ENCODE assay signal across 2 cellular contexts in the genomic region with DNA sequence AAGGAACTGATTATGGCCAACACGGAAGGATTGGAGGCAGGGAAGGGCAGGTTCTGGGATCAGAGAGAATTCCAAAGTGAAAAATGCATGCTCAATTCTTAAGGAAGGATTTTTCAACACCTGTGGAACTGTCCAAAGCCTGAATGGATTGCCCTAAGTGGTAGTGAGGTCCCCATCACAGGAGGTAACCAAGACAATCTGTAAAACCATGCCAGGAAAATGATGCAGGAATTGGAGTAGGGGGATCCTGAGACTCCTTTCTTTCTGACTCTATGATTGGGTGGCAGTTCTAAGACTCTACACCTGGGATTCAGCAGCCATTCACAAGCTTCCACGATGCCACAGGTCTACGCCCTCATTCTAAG.
A peak's percentile ranks its signal among the peaks of the same experiment; 100 is the strongest.
TF ChIP-seq lines count a peak whose summit lies in the region.

No MANE protein-coding gene starts in this region.

TF ChIP-seq in HEK293, 187 proteins besides CTCF, POLR2A, EP300 and RAD21 (continued from another document):
- TF ChIP-seq ZNF580 (tag by site-specific recombination; IDR thresholded peaks at IDR 0.05), result peak; percentile 62; the same call in 1 of the 2 replicates
- TF ChIP-seq, protein P1, sequence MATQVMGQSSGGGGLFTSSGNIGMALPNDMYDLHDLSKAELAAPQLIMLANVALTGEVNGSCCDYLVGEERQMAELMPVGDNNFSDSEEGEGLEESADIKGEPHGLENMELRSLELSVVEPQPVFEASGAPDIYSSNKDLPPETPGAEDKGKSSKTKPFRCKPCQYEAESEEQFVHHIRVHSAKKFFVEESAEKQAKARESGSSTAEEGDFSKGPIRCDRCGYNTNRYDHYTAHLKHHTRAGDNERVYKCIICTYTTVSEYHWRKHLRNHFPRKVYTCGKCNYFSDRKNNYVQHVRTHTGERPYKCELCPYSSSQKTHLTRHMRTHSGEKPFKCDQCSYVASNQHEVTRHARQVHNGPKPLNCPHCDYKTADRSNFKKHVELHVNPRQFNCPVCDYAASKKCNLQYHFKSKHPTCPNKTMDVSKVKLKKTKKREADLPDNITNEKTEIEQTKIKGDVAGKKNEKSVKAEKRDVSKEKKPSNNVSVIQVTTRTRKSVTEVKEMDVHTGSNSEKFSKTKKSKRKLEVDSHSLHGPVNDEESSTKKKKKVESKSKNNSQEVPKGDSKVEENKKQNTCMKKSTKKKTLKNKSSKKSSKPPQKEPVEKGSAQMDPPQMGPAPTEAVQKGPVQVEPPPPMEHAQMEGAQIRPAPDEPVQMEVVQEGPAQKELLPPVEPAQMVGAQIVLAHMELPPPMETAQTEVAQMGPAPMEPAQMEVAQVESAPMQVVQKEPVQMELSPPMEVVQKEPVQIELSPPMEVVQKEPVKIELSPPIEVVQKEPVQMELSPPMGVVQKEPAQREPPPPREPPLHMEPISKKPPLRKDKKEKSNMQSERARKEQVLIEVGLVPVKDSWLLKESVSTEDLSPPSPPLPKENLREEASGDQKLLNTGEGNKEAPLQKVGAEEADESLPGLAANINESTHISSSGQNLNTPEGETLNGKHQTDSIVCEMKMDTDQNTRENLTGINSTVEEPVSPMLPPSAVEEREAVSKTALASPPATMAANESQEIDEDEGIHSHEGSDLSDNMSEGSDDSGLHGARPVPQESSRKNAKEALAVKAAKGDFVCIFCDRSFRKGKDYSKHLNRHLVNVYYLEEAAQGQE (tag by site-specific recombination; IDR thresholded peaks at IDR 0.05), result peak; percentile 65
TF ChIP-seq in HEK293: peak in this region for 2.

TF ChIP-seq in K562, 482 proteins besides CTCF, POLR2A, EP300 and RAD21 (continued from another document):
- no peak for TF ChIP-seq CGGBP1 (CRISPR knock-in tag; IDR thresholded peaks at IDR 0.05)
- TF ChIP-seq BCOR (IDR thresholded peaks at IDR 0.05), result peak; percentile 72
- peak; percentile 56; the same call in 1 of the 2 replicates for TF ChIP-seq ADNP (tag; IDR thresholded peaks at IDR 0.05)
- peak; percentile 38 for TF ChIP-seq ZFP36 (IDR thresholded peaks at IDR 0.05; ENCODE audit: low read depth, low read length, partially characterized antibody)
- TF ChIP-seq, protein P2, sequence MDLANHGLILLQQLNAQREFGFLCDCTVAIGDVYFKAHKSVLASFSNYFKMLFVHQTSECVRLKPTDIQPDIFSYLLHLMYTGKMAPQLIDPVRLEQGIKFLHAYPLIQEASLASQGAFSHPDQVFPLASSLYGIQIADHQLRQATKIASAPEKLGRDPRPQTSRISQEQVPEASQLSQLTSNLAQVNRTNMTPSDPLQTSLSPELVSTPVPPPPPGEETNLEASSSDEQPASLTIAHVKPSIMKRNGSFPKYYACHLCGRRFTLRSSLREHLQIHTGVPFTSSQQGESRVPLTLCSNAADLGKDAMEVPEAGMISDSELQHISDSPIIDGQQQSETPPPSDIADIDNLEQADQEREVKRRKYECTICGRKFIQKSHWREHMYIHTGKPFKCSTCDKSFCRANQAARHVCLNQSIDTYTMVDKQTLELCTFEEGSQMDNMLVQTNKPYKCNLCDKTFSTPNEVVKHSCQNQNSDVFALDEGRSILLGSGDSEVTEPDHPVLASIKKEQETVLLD (IDR thresholded peaks at IDR 0.05), result no peak
- peak; percentile 94 for TF ChIP-seq RBM25 (IDR thresholded peaks at IDR 0.05; ENCODE audit: low read depth, low read length, severe bottlenecking)
- TF ChIP-seq KDM1A (IDR thresholded peaks at IDR 0.05), result peak in 1 of 2 experiments; percentile 11; a peak in 1 of 4 replicates
- TF ChIP-seq CHD4 (IDR thresholded peaks at IDR 0.05; ENCODE audit: insufficient read depth, insufficient replicate concordance, low read depth, low read length, poor library complexity, severe bottlenecking), result peak; percentile 42
